Comparison of ENCODE assay signal across 8 cellular contexts in genomic region chr4:174284181-174284886, GRCh38. TPM values are rescaled to one million over a fixed set of nuclear protein-coding genes. Genes with fewer than 3 reads are reported as not detected.
DNase-seq lines count a peak whose midpoint lies in the region; ATAC-seq and TF ChIP-seq lines count a peak whose summit lies in the region.

No MANE protein-coding gene starts in this region.

- TF ChIP-seq CTCF in WERI-Rb-1 (IDR thresholded peaks at IDR 0.05; ENCODE audit: low read depth, low read length) (no peak), foreskin keratinocyte (conservative IDR thresholded peaks at IDR 0.05) (no peak), ovary (IDR thresholded peaks at IDR 0.05) (no peak)

- no peak for TF ChIP-seq EP300 in ovary (IDR thresholded peaks at IDR 0.05)

- H3K36me3 ChIP-seq in WERI-Rb-1 (peaks cover 3% of the 10 kb centered on the region), ovary (no peaks in the 10 kb centered on the region)

- intact Hi-C loops in ovary (cut with DNase I): loop anchor here in 1 of 4 donors (10.0 kb wide), 1 partner anchor 920 kb away; no protein-coding TSS in a partner anchor

- H3K4me3 ChIP-seq in WERI-Rb-1 (ENCODE audit: low read depth, low read length): peak overlapping the region; percentile 84
- H3K4me3 ChIP-seq in ovary: peak overlapping the region; percentile 90

- H3K27ac ChIP-seq in WERI-Rb-1 (peak overlapping the region; percentile 100), foreskin keratinocyte (peak overlapping the region; percentile 97), ovary (peak overlapping the region; percentile 88 to 95)

- 1 to 4% (median 2%) methylated on average over 19 of the region's 19 CpGs for WGBS in ovary, 3 donors

- ATAC-seq in GM21515 (IDR thresholded peaks at IDR 0.05; ENCODE audit: unreplicated experiment) (peak; percentile 3), foreskin keratinocyte (peak; percentile 82), HG02970 (IDR thresholded peaks at IDR 0.05; ENCODE audit: low FRiP score, unreplicated experiment) (no peak)

- H3K27me3 ChIP-seq in WERI-Rb-1 (ENCODE audit: insufficient read depth, low read depth, severe bottlenecking) (no peaks in the 10 kb centered on the region), foreskin keratinocyte (no peaks in the 10 kb centered on the region), ovary (no peaks in the 10 kb centered on the region)

- no peak for TF ChIP-seq POLR2A in ovary (IDR thresholded peaks at IDR 0.05)

- DNase-seq in DMS53 treated with DMSO at 0.1 percent for 48 hours (lab: John Stamatoyannopoulos, UW; ENCODE audit: unreplicated experiment) (peak; percentile 44), HuH-7 (ENCODE audit: low spot score) (peak; percentile 39), WERI-Rb-1 (no peak), foreskin keratinocyte (peak; percentile 67 to 83), ovary (no peak), ureter (ENCODE audit: low spot score) (no peak)

- H3K4me1 ChIP-seq in foreskin keratinocyte (peaks cover 7% of the 10 kb centered on the region), ovary (ENCODE audit: insufficient read depth) (no peaks in the 10 kb centered on the region)

- H3K9me3 ChIP-seq in WERI-Rb-1 (ENCODE audit: severe bottlenecking) (no peaks in the 10 kb centered on the region), ovary (no peaks in the 10 kb centered on the region)

RNA-seq across cellular contexts. Expression of gene CEP44, which starts 0.6 kb away (rescaled TPM):
- total RNA-seq in foreskin keratinocyte: 12.1 and 12.6 TPM in 2 replicates
- polyA plus RNA-seq in foreskin keratinocyte: 2.4 and 3.2 TPM in 2 replicates
- 10 to 100 TPM; 15.3 to 23.2 (median 17.0) TPM for total RNA-seq in ovary
- polyA plus RNA-seq in ovary: 1 to 10 TPM; 8.7 to 8.9 TPM
- total RNA-seq in ureter: 18.3 TPM

RNA-seq across cellular contexts. Expression of gene FBXO8, which starts 0.9 kb away (rescaled TPM):
- 14.1 and 15.7 TPM in 2 replicates for total RNA-seq in foreskin keratinocyte
- 7.3 and 8.3 TPM in 2 replicates for polyA plus RNA-seq in foreskin keratinocyte
- 10 to 100 TPM; 24.7 to 41.1 (median 30.6) TPM for total RNA-seq in ovary
- 10 to 100 TPM; 19.0 to 28.9 TPM for polyA plus RNA-seq in ovary
- total RNA-seq in ureter: 28.3 TPM

Comparison
In these comparisons a context has a peak if more than half of its experiments do, and no peak if none do; other contexts are left out.
1. DNase-seq: peak in DMS53 treated with DMSO at 0.1 percent for 48 hours (single experiment), HuH-7 (single experiment) and foreskin keratinocyte (2 of 2); none in WERI-Rb-1 (single experiment), ovary (0 of 5) and ureter (single experiment).
2. Peak in every context shown above with its lines, with median percentiles within 50 percentile points of each other: H3K27ac ChIP-seq.